ENCODE assay signal across 1 cellular context in genomic region chr5:132251220-132251725, GRCh38.
TF ChIP-seq lines count a peak whose summit lies in the region.

No MANE protein-coding gene starts in this region.

TF ChIP-seq in HepG2, 621 proteins besides CTCF, POLR2A, EP300 and RAD21:
- TF ChIP-seq ZNF557 (CRISPR knock-in tag; IDR thresholded peaks at IDR 0.05) (no peak), RNF2 (conservative IDR thresholded peaks at IDR 0.05; ENCODE audit: low read depth) (no peak), HNRNPH1 (optimal IDR thresholded peaks at IDR 0.05; ENCODE audit: low read depth, low read length) (no peak), ZNF331 (CRISPR knock-in tag; IDR thresholded peaks at IDR 0.05) (no peak), CCDC6 (CRISPR knock-in tag; IDR thresholded peaks at IDR 0.05) (no peak), AKAP8 (CRISPR knock-in tag; IDR thresholded peaks at IDR 0.05) (no peak), TRAFD1 (CRISPR knock-in tag; IDR thresholded peaks at IDR 0.05; ENCODE audit: borderline replicate concordance) (no peak), ELF4 (CRISPR knock-in tag; IDR thresholded peaks at IDR 0.05; ENCODE audit: borderline replicate concordance) (no peak), ZNF446 (CRISPR knock-in tag; IDR thresholded peaks at IDR 0.05) (no peak), ZNF564 (CRISPR knock-in tag; IDR thresholded peaks at IDR 0.05) (no peak), MXD4 (CRISPR knock-in tag; IDR thresholded peaks at IDR 0.05) (no peak), FOXA1 (IDR thresholded peaks at IDR 0.05) (no peak), FOXA1 (CRISPR knock-in tag; IDR thresholded peaks at IDR 0.05) (no peak), MEF2D (CRISPR knock-in tag; IDR thresholded peaks at IDR 0.05) (no peak), ZC3H4 (CRISPR knock-in tag; IDR thresholded peaks at IDR 0.05; ENCODE audit: borderline replicate concordance) (no peak)
